Comparison of ENCODE assay signal across 1 cellular context in the genomic region with DNA sequence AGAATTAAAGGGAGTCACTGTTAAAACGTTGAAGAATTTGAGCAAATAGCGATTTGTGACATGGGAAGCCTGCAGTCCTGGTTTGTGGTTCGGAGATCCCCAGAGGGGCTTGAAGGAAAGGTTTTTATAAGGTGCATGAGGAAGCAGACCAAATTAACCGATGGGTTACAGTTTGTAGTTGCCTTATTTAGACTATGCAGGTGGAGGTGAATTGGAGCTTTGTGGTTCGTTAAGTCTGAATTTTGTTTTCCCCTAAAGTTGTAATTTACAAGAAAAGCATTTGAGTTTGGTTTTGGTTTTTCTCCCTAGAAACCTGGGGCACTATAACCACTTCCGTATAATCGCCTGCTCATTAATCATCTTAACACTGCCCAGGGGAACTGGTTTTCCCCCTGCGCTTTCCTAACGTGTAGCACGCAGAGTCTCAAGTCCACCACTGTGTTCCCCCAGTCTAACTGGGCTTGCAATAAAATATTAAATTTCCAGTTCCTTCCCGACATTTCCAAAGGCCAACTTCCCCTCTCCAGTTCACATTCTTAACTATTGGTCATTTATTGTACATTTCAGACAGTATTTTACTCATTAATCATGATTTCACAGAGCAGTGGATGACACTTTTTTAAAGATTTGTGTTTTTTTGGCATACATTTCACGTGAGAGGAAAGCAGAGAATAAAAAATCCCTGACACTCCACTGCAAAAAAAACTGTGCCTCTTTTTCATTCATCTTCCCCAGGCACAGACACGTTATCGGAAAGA.
TF ChIP-seq lines count a peak whose summit lies in the region.

No MANE protein-coding gene starts in this region.

TF ChIP-seq in GM12878, 131 proteins besides CTCF, POLR2A, EP300 and RAD21 (continues in another document):
- TF ChIP-seq YBX1 (IDR thresholded peaks at IDR 0.05) = no peak
- no peak for TF ChIP-seq BRCA1 (IDR thresholded peaks at IDR 0.05; ENCODE audit: low read depth, low read length)
- TF ChIP-seq, protein P1, sequence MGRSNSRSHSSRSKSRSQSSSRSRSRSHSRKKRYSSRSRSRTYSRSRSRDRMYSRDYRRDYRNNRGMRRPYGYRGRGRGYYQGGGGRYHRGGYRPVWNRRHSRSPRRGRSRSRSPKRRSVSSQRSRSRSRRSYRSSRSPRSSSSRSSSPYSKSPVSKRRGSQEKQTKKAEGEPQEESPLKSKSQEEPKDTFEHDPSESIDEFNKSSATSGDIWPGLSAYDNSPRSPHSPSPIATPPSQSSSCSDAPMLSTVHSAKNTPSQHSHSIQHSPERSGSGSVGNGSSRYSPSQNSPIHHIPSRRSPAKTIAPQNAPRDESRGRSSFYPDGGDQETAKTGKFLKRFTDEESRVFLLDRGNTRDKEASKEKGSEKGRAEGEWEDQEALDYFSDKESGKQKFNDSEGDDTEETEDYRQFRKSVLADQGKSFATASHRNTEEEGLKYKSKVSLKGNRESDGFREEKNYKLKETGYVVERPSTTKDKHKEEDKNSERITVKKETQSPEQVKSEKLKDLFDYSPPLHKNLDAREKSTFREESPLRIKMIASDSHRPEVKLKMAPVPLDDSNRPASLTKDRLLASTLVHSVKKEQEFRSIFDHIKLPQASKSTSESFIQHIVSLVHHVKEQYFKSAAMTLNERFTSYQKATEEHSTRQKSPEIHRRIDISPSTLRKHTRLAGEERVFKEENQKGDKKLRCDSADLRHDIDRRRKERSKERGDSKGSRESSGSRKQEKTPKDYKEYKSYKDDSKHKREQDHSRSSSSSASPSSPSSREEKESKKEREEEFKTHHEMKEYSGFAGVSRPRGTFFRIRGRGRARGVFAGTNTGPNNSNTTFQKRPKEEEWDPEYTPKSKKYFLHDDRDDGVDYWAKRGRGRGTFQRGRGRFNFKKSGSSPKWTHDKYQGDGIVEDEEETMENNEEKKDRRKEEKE (IDR thresholded peaks at IDR 0.05) = no peak
- peak; percentile 52; the same call in 1 of the 2 replicates for TF ChIP-seq TBL1XR1 (IDR thresholded peaks at IDR 0.05; ENCODE audit: low read depth, low read length)
- TF ChIP-seq NFIC (IDR thresholded peaks at IDR 0.05; ENCODE audit: low read depth, low read length) = peak; percentile 88
- TF ChIP-seq CHD1 (IDR thresholded peaks at IDR 0.05; ENCODE audit: low read depth, low read length) = peak; percentile 79; the same call in 1 of the 2 replicates
- TF ChIP-seq WRNIP1 (IDR thresholded peaks at IDR 0.05; ENCODE audit: borderline replicate concordance, low read depth, low read length) = no peak
- TF ChIP-seq BHLHE40 (IDR thresholded peaks at IDR 0.05; ENCODE audit: borderline replicate concordance in 1 of 2, low read depth in 2 of 2, low read length in 1 of 2) = peak; percentile 60 to 64
- TF ChIP-seq ASH2L (IDR thresholded peaks at IDR 0.05; ENCODE audit: borderline replicate concordance, low read depth) = no peak
- TF ChIP-seq, protein P2, sequence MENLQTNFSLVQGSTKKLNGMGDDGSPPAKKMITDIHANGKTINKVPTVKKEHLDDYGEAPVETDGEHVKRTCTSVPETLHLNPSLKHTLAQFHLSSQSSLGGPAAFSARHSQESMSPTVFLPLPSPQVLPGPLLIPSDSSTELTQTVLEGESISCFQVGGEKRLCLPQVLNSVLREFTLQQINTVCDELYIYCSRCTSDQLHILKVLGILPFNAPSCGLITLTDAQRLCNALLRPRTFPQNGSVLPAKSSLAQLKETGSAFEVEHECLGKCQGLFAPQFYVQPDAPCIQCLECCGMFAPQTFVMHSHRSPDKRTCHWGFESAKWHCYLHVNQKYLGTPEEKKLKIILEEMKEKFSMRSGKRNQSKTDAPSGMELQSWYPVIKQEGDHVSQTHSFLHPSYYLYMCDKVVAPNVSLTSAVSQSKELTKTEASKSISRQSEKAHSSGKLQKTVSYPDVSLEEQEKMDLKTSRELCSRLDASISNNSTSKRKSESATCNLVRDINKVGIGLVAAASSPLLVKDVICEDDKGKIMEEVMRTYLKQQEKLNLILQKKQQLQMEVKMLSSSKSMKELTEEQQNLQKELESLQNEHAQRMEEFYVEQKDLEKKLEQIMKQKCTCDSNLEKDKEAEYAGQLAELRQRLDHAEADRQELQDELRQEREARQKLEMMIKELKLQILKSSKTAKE (IDR thresholded peaks at IDR 0.05; ENCODE audit: low read depth, poor library complexity, severe bottlenecking) = peak; percentile 84
- peak; percentile 64; the same call in 1 of the 2 replicates for TF ChIP-seq BACH1 (IDR thresholded peaks at IDR 0.05; ENCODE audit: borderline replicate concordance)
- no peak for TF ChIP-seq TARDBP (IDR thresholded peaks at IDR 0.05; ENCODE audit: borderline replicate concordance)
- no peak for TF ChIP-seq SREBF1 (IDR thresholded peaks at IDR 0.05; ENCODE audit: low read length)
- no peak for TF ChIP-seq SMAD1 (IDR thresholded peaks at IDR 0.05; ENCODE audit: low read depth, partially characterized antibody)
- TF ChIP-seq SPI1 (IDR thresholded peaks at IDR 0.05; ENCODE audit: borderline replicate concordance, insufficient read depth, low read depth, low read length) = peak; percentile 85
- no peak for TF ChIP-seq NR2C1 (IDR thresholded peaks at IDR 0.05)
- no peak for TF ChIP-seq PAX8 (IDR thresholded peaks at IDR 0.05)
- 0 out of 2 replicates have a peak, but pooled peaks have one; percentile 51 for TF ChIP-seq ZNF24 (IDR thresholded peaks at IDR 0.05)
- TF ChIP-seq RBBP5 (conservative IDR thresholded peaks at IDR 0.05) = no peak
- no peak for TF ChIP-seq KAT2A (conservative IDR thresholded peaks at IDR 0.05; ENCODE audit: control insufficient read depth, low read depth, low read length)
- peak; percentile 56; the same call in 1 of the 2 replicates for TF ChIP-seq MEF2A (IDR thresholded peaks at IDR 0.05; ENCODE audit: insufficient read depth, low read depth, low read length)
- no peak for TF ChIP-seq POLR2AphosphoS2 (IDR thresholded peaks at IDR 0.05; ENCODE audit: low read depth, low read length)
- peak; percentile 88 for TF ChIP-seq ATF7 (IDR thresholded peaks at IDR 0.05; ENCODE audit: low read depth)
- TF ChIP-seq ZBTB11 (CRISPR knock-in tag; IDR thresholded peaks at IDR 0.05) = no peak
- TF ChIP-seq LARP7 (IDR thresholded peaks at IDR 0.05) = no peak
- TF ChIP-seq SIX5 (IDR thresholded peaks at IDR 0.05; ENCODE audit: low read depth, low read length, severe bottlenecking) = no peak
- TF ChIP-seq CBX5 (IDR thresholded peaks at IDR 0.05; ENCODE audit: low read depth) = no peak
- TF ChIP-seq RELA (IDR thresholded peaks at IDR 0.05; ENCODE audit: borderline replicate concordance, partially characterized antibody) = peak; percentile 94
- no peak for TF ChIP-seq MYC (IDR thresholded peaks at IDR 0.05; ENCODE audit: insufficient read depth, insufficient read length, insufficient replicate concordance, low read length, severe bottlenecking)
- TF ChIP-seq HSF1 (IDR thresholded peaks at IDR 0.05; ENCODE audit: low read depth, low read length) = 0 out of 2 replicates have a peak, but pooled peaks have one; percentile 67
- 0 out of 2 replicates have a peak, but pooled peaks have one; percentile 13 for TF ChIP-seq PML (IDR thresholded peaks at IDR 0.05; ENCODE audit: low read length)
- TF ChIP-seq, protein P3, sequence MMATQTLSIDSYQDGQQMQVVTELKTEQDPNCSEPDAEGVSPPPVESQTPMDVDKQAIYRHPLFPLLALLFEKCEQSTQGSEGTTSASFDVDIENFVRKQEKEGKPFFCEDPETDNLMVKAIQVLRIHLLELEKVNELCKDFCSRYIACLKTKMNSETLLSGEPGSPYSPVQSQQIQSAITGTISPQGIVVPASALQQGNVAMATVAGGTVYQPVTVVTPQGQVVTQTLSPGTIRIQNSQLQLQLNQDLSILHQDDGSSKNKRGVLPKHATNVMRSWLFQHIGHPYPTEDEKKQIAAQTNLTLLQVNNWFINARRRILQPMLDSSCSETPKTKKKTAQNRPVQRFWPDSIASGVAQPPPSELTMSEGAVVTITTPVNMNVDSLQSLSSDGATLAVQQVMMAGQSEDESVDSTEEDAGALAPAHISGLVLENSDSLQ (IDR thresholded peaks at IDR 0.05) = peak; percentile 93
- TF ChIP-seq ZNF207 (IDR thresholded peaks at IDR 0.05; ENCODE audit: borderline replicate concordance) = no peak
- no peak for TF ChIP-seq JUND (IDR thresholded peaks at IDR 0.05; ENCODE audit: low read depth, low read length)
- TF ChIP-seq E4F1 (IDR thresholded peaks at IDR 0.05; ENCODE audit: borderline replicate concordance, partially characterized antibody) = no peak
- TF ChIP-seq E2F4 (IDR thresholded peaks at IDR 0.05; ENCODE audit: low read depth, low read length) = no peak
- TF ChIP-seq CEBPB (IDR thresholded peaks at IDR 0.05; ENCODE audit: borderline replicate concordance in 1 of 2, low read depth in 2 of 2, low read length in 2 of 2) = no peak
- no peak for TF ChIP-seq CREB1 (IDR thresholded peaks at IDR 0.05; ENCODE audit: low read depth)
- TF ChIP-seq, protein P4, sequence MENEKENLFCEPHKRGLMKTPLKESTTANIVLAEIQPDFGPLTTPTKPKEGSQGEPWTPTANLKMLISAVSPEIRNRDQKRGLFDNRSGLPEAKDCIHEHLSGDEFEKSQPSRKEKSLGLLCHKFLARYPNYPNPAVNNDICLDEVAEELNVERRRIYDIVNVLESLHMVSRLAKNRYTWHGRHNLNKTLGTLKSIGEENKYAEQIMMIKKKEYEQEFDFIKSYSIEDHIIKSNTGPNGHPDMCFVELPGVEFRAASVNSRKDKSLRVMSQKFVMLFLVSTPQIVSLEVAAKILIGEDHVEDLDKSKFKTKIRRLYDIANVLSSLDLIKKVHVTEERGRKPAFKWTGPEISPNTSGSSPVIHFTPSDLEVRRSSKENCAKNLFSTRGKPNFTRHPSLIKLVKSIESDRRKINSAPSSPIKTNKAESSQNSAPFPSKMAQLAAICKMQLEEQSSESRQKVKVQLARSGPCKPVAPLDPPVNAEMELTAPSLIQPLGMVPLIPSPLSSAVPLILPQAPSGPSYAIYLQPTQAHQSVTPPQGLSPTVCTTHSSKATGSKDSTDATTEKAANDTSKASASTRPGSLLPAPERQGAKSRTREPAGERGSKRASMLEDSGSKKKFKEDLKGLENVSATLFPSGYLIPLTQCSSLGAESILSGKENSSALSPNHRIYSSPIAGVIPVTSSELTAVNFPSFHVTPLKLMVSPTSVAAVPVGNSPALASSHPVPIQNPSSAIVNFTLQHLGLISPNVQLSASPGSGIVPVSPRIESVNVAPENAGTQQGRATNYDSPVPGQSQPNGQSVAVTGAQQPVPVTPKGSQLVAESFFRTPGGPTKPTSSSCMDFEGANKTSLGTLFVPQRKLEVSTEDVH (IDR thresholded peaks at IDR 0.05; ENCODE audit: low read depth, partially characterized antibody) = peak; percentile 43
- TF ChIP-seq EED (IDR thresholded peaks at IDR 0.05; ENCODE audit: low read depth) = peak; percentile 63
- peak; percentile 96 for TF ChIP-seq IKZF2 (IDR thresholded peaks at IDR 0.05)
- TF ChIP-seq PAX5 (IDR thresholded peaks at IDR 0.05; ENCODE audit: borderline replicate concordance, low read depth, low read length) = peak; percentile 88
